16 cellular contexts compared by ENCODE assay signal in the genomic region with DNA sequence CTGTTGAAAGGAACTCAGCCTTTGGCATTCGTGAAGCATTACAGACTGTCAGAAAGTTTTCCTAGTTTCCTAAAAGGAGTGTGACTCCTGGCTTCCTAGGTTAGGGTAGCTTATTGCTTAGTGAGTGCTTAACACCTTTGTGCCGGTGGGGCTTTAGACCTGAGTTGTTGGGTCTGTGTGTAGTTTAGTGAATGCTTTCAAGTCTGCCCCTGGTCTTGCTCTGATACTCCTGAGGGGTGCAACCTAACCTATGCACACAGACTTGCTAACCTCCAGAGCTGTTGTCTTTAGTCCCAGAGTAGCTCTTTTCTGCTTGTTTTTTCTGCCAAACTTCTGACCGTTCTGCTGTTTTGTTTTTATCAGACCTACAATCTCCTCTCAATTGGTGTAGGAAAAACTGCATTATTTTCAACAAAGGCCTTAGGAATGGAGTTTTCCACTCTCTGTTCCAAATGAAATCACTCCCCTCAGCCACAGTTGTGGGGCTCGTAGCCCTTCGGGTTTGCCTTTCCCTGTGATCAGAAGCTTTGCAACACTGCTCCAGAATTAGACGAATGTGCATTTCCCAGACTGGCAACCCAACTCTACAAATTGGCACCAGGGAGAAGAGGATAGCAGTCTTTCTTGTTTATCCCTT.
"Had no signal": no experiment of that assay in that cellular context is flagged by ENCODE, and none has a peak within 500 bp of the region (broad histone marks: within the 10 kb centered on the region; RNA-seq: fewer than 3 reads in every experiment).

No MANE protein-coding gene starts in this region.

- H3K27ac Mint-ChIP-seq: naive thymus-derived CD8-positive, alpha-beta T cell; progenitor cell of endocrine pancreas; stimulated activated memory B cell treated with anti-CD40 and anti-IgM and Interleukin-4, amounts not matched to agents 10 μg/mL and 1 μg/mL and 100 μg/mL, for 72 hours; stimulated activated naive CD8-positive, alpha-beta T cell treated with anti-CD3 and anti-CD28 coated beads, Interleukin-15, Interleukin-2, amounts not matched to agents 100 ng/mL and 50 ng/mL, for 24 hours had no signal

- H3K9me3 Mint-ChIP-seq: neural crest cell had no signal

- H3K36me3 Mint-ChIP-seq: naive thymus-derived CD8-positive, alpha-beta T cell; stimulated activated memory B cell treated with anti-CD40 and anti-IgM and Interleukin-4, amounts not matched to agents 10 μg/mL and 1 μg/mL and 100 μg/mL, for 72 hours had no signal

- H3K27me3 Mint-ChIP-seq: naive thymus-derived CD8-positive, alpha-beta T cell; progenitor cell of endocrine pancreas; stimulated activated memory B cell treated with anti-CD40 and anti-IgM and Interleukin-4, amounts not matched to agents 10 μg/mL and 1 μg/mL and 100 μg/mL, for 72 hours; stimulated activated naive CD8-positive, alpha-beta T cell treated with anti-CD3 and anti-CD28 coated beads, Interleukin-15, Interleukin-2, amounts not matched to agents 100 ng/mL and 50 ng/mL, for 24 hours had no signal

- H3K4me1 Mint-ChIP-seq: naive thymus-derived CD8-positive, alpha-beta T cell; neural crest cell; stimulated activated memory B cell treated with anti-CD40 and anti-IgM and Interleukin-4, amounts not matched to agents 10 μg/mL and 1 μg/mL and 100 μg/mL, for 72 hours had no signal

- H3K9me3 ChIP-seq: ovary, tibial nerve, upper lobe of right lung, vagina had no signal

- H3K27ac ChIP-seq: foreskin keratinocyte, ovary, tibial nerve, upper lobe of right lung, vagina had no signal

- H3K36me3 ChIP-seq: ovary, tibial nerve, upper lobe of right lung, vagina had no signal

- ATAC-seq: foreskin keratinocyte; left colon; mucosa of descending colon; naive thymus-derived CD8-positive, alpha-beta T cell; right cardiac atrium; stimulated activated memory B cell treated with anti-CD40 and anti-IgM and Interleukin-4, amounts not matched to agents 10 μg/mL and 1 μg/mL and 100 μg/mL, for 72 hours; upper lobe of right lung had no signal

- H3K4me1 ChIP-seq: foreskin keratinocyte, tibial nerve, upper lobe of right lung, vagina had no signal

- H3K4me3 ChIP-seq: mucosa of descending colon, ovary, tibial nerve, upper lobe of right lung, vagina had no signal

- DNase-seq: erythroblast; foreskin keratinocyte; left colon; mucosa of descending colon; naive thymus-derived CD8-positive, alpha-beta T cell; nucleus accumbens; ovary; right cardiac atrium; stimulated activated CD4-positive, alpha-beta T cell treated with anti-CD3 and anti-CD28 coated beads, Interleukin-4, amount 100 ng/mL, for 24 hours; upper lobe of right lung had no signal

- H3K4me3 Mint-ChIP-seq: naive thymus-derived CD8-positive, alpha-beta T cell; neural crest cell; stimulated activated memory B cell treated with anti-CD40 and anti-IgM and Interleukin-4, amounts not matched to agents 10 μg/mL and 1 μg/mL and 100 μg/mL, for 72 hours; stimulated activated naive CD8-positive, alpha-beta T cell treated with anti-CD3 and anti-CD28 coated beads, Interleukin-15, Interleukin-2, amounts not matched to agents 100 ng/mL and 50 ng/mL, for 24 hours had no signal

- H3K27me3 ChIP-seq: foreskin keratinocyte, ovary, tibial nerve, upper lobe of right lung, vagina had no signal
